In genomic region chr19:38320969-38321339, GRCh38 we compare ENCODE assay signal across 11 cellular contexts. TPM values are rescaled to one million over a fixed set of nuclear protein-coding genes. Genes with fewer than 3 reads are reported as not detected.
DNase-seq lines count a peak whose midpoint lies in the region; TF ChIP-seq lines count a peak whose summit lies in the region.
"Had no signal": no experiment of that assay in that cellular context is flagged by ENCODE, and none has a peak within 500 bp of the region (broad histone marks: within the 10 kb centered on the region; RNA-seq: fewer than 3 reads in every experiment).

No MANE protein-coding gene starts in this region.

- H3K23ac ChIP-seq in mesendoderm (ENCODE audit: low read length): no peak overlapping the region

- H3K36me3 ChIP-seq in BLaER1: peaks cover 31% of the 10 kb centered on the region
- H3K36me3 ChIP-seq in Loucy (ENCODE audit: insufficient read depth, low read length): no peaks in the 10 kb centered on the region
- H3K36me3 ChIP-seq in osteoblast (ENCODE audit: insufficient read depth, low read length): peaks cover 11% of the 10 kb centered on the region
- H3K36me3 ChIP-seq in mesendoderm (ENCODE audit: control insufficient read depth, insufficient read depth, low read length): no peaks in the 10 kb centered on the region

- H3F3A ChIP-seq in Loucy (ENCODE audit: low read depth): peaks cover 6% of the 10 kb centered on the region; the same call in 1 of the 2 replicates

- no peak overlapping the region for H4K8ac ChIP-seq in mesendoderm (ENCODE audit: low read depth, low read length)

- H2BK15ac ChIP-seq in mesendoderm (replicated peaks; ENCODE audit: low read depth): no peak overlapping the region

- H3K9ac ChIP-seq in BLaER1 (peak overlapping the region; percentile 76), Loucy (ENCODE audit: low read depth, low read length, poor library complexity, severe bottlenecking) (peak overlapping the region; percentile 68), mesendoderm (ENCODE audit: low read length) (no peak overlapping the region)

- no peak overlapping the region for H3K4ac ChIP-seq in mesendoderm (ENCODE audit: low read depth, low read length)

- H3K27ac ChIP-seq in BLaER1 (peak overlapping the region; percentile 78), osteoblast (ENCODE audit: low read depth, low read length) (peak overlapping the region; percentile 63), mesendoderm (ENCODE audit: low read depth, low read length) (no peak overlapping the region)

- H4K5ac ChIP-seq in mesendoderm (ENCODE audit: low read length): no peak overlapping the region

- H3K56ac ChIP-seq in mesendoderm (ENCODE audit: low read length): no peak overlapping the region

- H2AK5ac ChIP-seq in mesendoderm (ENCODE audit: low read length): no peak overlapping the region

- no peak overlapping the region for H2BK5ac ChIP-seq in mesendoderm (ENCODE audit: low read length)

- TF ChIP-seq CTCF in Loucy (conservative IDR thresholded peaks at IDR 0.05; ENCODE audit: low read length): no peak
- TF ChIP-seq CTCF in epithelial cell of esophagus (IDR thresholded peaks at IDR 0.05; ENCODE audit: insufficient read depth, low read depth, low read length, missing control alignments): no peak
- TF ChIP-seq CTCF in osteoblast (IDR thresholded peaks at IDR 0.05; ENCODE audit: extremely low read depth, low read depth, low read length): no peak

- peak overlapping the region; percentile 93 for H3K4me2 ChIP-seq in BLaER1
- H3K4me2 ChIP-seq in Loucy (ENCODE audit: low read depth, low read length, poor library complexity, severe bottlenecking): peak overlapping the region; percentile 79
- peak overlapping the region; percentile 96 for H3K4me2 ChIP-seq in osteoblast (ENCODE audit: insufficient read depth, low read length)
- H3K4me2 ChIP-seq in mesendoderm (ENCODE audit: low read length): no peak overlapping the region

- H3K4me3 ChIP-seq in BLaER1: peak overlapping the region; percentile 72
- peak overlapping the region; percentile 81 for H3K4me3 ChIP-seq in Loucy (ENCODE audit: low read length, poor library complexity, severe bottlenecking)
- H3K4me3 ChIP-seq in epithelial cell of esophagus (ENCODE audit: low read length): peak overlapping the region; percentile 82
- peak overlapping the region; percentile 86 for H3K4me3 ChIP-seq in osteoblast (ENCODE audit: insufficient read depth, low read length)
- H3K4me3 ChIP-seq in mesendoderm (ENCODE audit: low read length): no peak overlapping the region

- peaks cover 33% of the 10 kb centered on the region; the same call in 1 of the 2 replicates for H3K79me2 ChIP-seq in Loucy (ENCODE audit: insufficient read depth, low read length)
- peaks cover 16% of the 10 kb centered on the region for H3K79me2 ChIP-seq in osteoblast (ENCODE audit: insufficient read depth, low read length)
- no peaks in the 10 kb centered on the region for H3K79me2 ChIP-seq in mesendoderm (ENCODE audit: control insufficient read depth, insufficient read depth, low read length)

- WGBS in mesendoderm (ENCODE audit: extremely low coverage, insufficient coverage, low lambda C conversion rate): no CpG with 5 or more reads among the region's 3 CpGs

- H2AFZ ChIP-seq in Loucy (ENCODE audit: low read length): no peak overlapping the region
- no peak overlapping the region for H2AFZ ChIP-seq in osteoblast (ENCODE audit: low read length)

- H3K79me1 ChIP-seq in mesendoderm (ENCODE audit: low read length): no peaks in the 10 kb centered on the region

- no peaks in the 10 kb centered on the region for H3K9me2 ChIP-seq in Loucy (replicated peaks; ENCODE audit: low read depth, low read length)

- H3K4me1 ChIP-seq in BLaER1 (peaks cover 55% of the 10 kb centered on the region), Loucy (ENCODE audit: insufficient read depth, low read length, poor library complexity, severe bottlenecking) (peaks cover 51% of the 10 kb centered on the region), osteoblast (ENCODE audit: insufficient read depth, low read length) (peaks cover 23% of the 10 kb centered on the region), mesendoderm (ENCODE audit: control insufficient read depth, low read depth, low read length) (no peaks in the 10 kb centered on the region)

- H3K18ac ChIP-seq in mesendoderm (ENCODE audit: low read length): no peak overlapping the region

- no peak overlapping the region for H2BK120ac ChIP-seq in mesendoderm (ENCODE audit: low read depth, low read length)

- H4K20me1 ChIP-seq in BLaER1 (no peaks in the 10 kb centered on the region), Loucy (ENCODE audit: insufficient read depth, low read length, poor library complexity, severe bottlenecking) (no peaks in the 10 kb centered on the region), osteoblast (ENCODE audit: insufficient read depth, low read length) (no peaks in the 10 kb centered on the region)

- no peaks in the 10 kb centered on the region for H3K9me3 ChIP-seq in BLaER1
- H3K9me3 ChIP-seq in Loucy (ENCODE audit: insufficient read depth, low read depth, low read length): no peaks in the 10 kb centered on the region
- H3K9me3 ChIP-seq in osteoblast (ENCODE audit: low read depth, low read length): no peaks in the 10 kb centered on the region

- H3K27me3 ChIP-seq in BLaER1: no peaks in the 10 kb centered on the region
- H3K27me3 ChIP-seq in Loucy (ENCODE audit: insufficient read depth, low read length, poor library complexity, severe bottlenecking): no peaks in the 10 kb centered on the region
- H3K27me3 ChIP-seq in osteoblast (ENCODE audit: insufficient read depth, low read length): no peaks in the 10 kb centered on the region
- no peaks in the 10 kb centered on the region for H3K27me3 ChIP-seq in mesendoderm (ENCODE audit: insufficient read depth, low read length, poor library complexity)

- DNase-seq in epithelial cell of esophagus (ENCODE audit: low read depth) (no peak), osteoblast (ENCODE audit: insufficient read length, low spot score, missing footprints) (peak; percentile 51), foreskin melanocyte (no peak), GDM1 (lab: John Stamatoyannopoulos, UW) (no peak), UCSD-AML1 (lab: John Stamatoyannopoulos, UW; ENCODE audit: unreplicated experiment) (no peak), mesendoderm (no peak)
- DNase-seq: KBM-7; stimulated activated CD4-positive, alpha-beta T cell treated with anti-CD3 and anti-CD28 coated beads, Interleukin-4, amount 100 ng/mL, for 4 hours had no signal

RNA-seq across cellular contexts. Expression of gene KCNK6, which starts 1.3 kb away (rescaled TPM):
- total RNA-seq in osteoblast: 5.4 and 6.5 TPM in 2 replicates
- polyA plus RNA-seq in mesendoderm (2013, experiment 1 of 2): 4.2 TPM
- polyA plus RNA-seq in mesendoderm (2013, experiment 2 of 2): 4.0 TPM

RNA-seq across cellular contexts. Expression of gene YIF1B, which starts 5.2 kb away (rescaled TPM):
- 55.0 and 58.9 TPM in 2 replicates for total RNA-seq in osteoblast
- 47.5 TPM for polyA plus RNA-seq in mesendoderm (2013, experiment 1 of 2)
- 49.6 TPM for polyA plus RNA-seq in mesendoderm (2013, experiment 2 of 2)

RNA-seq across cellular contexts. Expression of gene CATSPERG, which starts 14.7 kb away (rescaled TPM):
- total RNA-seq in osteoblast: 1.2 and 2.2 TPM in 2 replicates
- polyA plus RNA-seq in mesendoderm (2013, experiment 1 of 2): 0.07 TPM
- polyA plus RNA-seq in mesendoderm (2013, experiment 2 of 2): 0.20 TPM

RNA-seq across cellular contexts. Expression of gene C19orf33, which starts 16.9 kb away (rescaled TPM):
- not detected in 2 replicates for total RNA-seq in osteoblast
- 13.7 TPM for polyA plus RNA-seq in mesendoderm (2013, experiment 1 of 2)
- polyA plus RNA-seq in mesendoderm (2013, experiment 2 of 2): 14.0 TPM
- total RNA-seq: cerebellum had no signal

RNA-seq across cellular contexts. Expression of gene PSMD8, which starts 53.4 kb away (rescaled TPM):
- total RNA-seq in osteoblast: 285 and 299 TPM in 2 replicates
- polyA plus RNA-seq in mesendoderm (2013, experiment 1 of 2): 175 TPM
- polyA plus RNA-seq in mesendoderm (2013, experiment 2 of 2): 175 TPM
